In the genomic region with DNA sequence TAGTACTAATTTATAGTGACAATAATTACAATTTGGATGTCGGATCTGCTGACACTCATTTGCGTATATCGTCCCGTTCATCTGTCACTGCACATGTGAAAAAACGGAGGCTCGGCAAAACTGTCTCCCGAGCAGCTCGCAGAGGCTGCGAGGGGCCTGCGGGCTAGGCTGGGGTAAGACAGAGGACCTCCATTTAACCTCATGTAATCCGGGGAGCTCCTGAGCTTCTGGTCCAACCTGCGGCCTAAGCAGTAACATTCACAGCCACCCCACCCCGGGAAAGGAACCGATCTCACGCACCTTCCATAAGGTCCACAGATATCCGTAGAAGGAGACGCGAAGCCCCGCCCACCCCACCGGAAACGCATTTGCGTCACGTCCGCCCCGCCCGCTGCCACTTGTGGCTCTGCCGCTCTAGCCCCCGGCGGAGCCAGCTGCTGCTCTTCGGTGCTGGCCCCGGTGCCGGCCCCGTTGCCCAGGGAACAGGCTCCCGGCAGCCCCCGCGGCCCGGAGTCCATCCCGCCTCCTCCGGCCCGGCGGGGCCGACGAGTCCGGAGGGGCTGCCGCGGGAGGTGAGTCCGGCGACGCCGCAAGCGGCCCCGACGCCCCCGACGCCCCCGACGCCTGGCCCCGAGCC, we compare ENCODE assay signal across 1 cellular context.
TF ChIP-seq lines count a peak whose summit lies in the region.

A gene (minus strand): TSS at position 346 of the 637 bp plus-strand sequence. CDS start 39 bp downstream, at position 307.
A gene with protein sequence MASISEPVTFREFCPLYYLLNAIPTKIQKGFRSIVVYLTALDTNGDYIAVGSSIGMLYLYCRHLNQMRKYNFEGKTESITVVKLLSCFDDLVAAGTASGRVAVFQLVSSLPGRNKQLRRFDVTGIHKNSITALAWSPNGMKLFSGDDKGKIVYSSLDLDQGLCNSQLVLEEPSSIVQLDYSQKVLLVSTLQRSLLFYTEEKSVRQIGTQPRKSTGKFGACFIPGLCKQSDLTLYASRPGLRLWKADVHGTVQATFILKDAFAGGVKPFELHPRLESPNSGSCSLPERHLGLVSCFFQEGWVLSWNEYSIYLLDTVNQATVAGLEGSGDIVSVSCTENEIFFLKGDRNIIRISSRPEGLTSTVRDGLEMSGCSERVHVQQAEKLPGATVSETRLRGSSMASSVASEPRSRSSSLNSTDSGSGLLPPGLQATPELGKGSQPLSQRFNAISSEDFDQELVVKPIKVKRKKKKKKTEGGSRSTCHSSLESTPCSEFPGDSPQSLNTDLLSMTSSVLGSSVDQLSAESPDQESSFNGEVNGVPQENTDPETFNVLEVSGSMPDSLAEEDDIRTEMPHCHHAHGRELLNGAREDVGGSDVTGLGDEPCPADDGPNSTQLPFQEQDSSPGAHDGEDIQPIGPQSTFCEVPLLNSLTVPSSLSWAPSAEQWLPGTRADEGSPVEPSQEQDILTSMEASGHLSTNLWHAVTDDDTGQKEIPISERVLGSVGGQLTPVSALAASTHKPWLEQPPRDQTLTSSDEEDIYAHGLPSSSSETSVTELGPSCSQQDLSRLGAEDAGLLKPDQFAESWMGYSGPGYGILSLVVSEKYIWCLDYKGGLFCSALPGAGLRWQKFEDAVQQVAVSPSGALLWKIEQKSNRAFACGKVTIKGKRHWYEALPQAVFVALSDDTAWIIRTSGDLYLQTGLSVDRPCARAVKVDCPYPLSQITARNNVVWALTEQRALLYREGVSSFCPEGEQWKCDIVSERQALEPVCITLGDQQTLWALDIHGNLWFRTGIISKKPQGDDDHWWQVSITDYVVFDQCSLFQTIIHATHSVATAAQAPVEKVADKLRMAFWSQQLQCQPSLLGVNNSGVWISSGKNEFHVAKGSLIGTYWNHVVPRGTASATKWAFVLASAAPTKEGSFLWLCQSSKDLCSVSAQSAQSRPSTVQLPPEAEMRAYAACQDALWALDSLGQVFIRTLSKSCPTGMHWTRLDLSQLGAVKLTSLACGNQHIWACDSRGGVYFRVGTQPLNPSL (N-terminal part only) (plus strand): TSS at position 397 of the 637 bp plus-strand sequence. CDS start 13,781 bp downstream, outside the sequence.

TF ChIP-seq in K562, 482 proteins besides CTCF, POLR2A, EP300 and RAD21 (continued from another document and continues in another):
- TF ChIP-seq HDAC3 (IDR thresholded peaks at IDR 0.05; ENCODE audit: borderline replicate concordance, partially characterized antibody) (no peak), WHSC1 (IDR thresholded peaks at IDR 0.05; ENCODE audit: low read length) (no peak), ZNF224 (CRISPR knock-in tag; IDR thresholded peaks at IDR 0.05) (no peak), KDM2B (CRISPR knock-in tag; IDR thresholded peaks at IDR 0.05) (no peak), TARDBP (IDR thresholded peaks at IDR 0.05) (no peak), SRSF1 (IDR thresholded peaks at IDR 0.05; ENCODE audit: low read depth, low read length) (no peak), CREM (IDR thresholded peaks at IDR 0.05; ENCODE audit: low read depth) (peak; percentile 91), STAG1 (CRISPR knock-in tag; IDR thresholded peaks at IDR 0.05; ENCODE audit: borderline replicate concordance) (no peak), U2AF2 (optimal IDR thresholded peaks at IDR 0.05; ENCODE audit: low read depth, low read length) (no peak), RBM15 (IDR thresholded peaks at IDR 0.05; ENCODE audit: insufficient read depth, low read length) (no peak), RBBP5 (IDR thresholded peaks at IDR 0.05; ENCODE audit: borderline replicate concordance, insufficient read depth, low read length, poor library complexity, severe bottlenecking) (no peak), KLF13 (tag; IDR thresholded peaks at IDR 0.05; ENCODE audit: borderline replicate concordance, low read depth) (no peak), SMARCB1 (IDR thresholded peaks at IDR 0.05; ENCODE audit: insufficient read length, low read depth) (no peak), CEBPB (tag; IDR thresholded peaks at IDR 0.05) (no peak), MBD2 (IDR thresholded peaks at IDR 0.05; ENCODE audit: borderline replicate concordance, low read depth) (peak; percentile 30; the same call in 1 of the 2 replicates), ZZZ3 (IDR thresholded peaks at IDR 0.05) (no peak), SUPT5H (IDR thresholded peaks at IDR 0.05) (peak; percentile 60), ZNF133 (CRISPR knock-in tag; IDR thresholded peaks at IDR 0.05) (no peak), NCOA2 (IDR thresholded peaks at IDR 0.05; ENCODE audit: partially characterized antibody in 2 of 2) (no peak), ZNF134 (CRISPR knock-in tag; conservative IDR thresholded peaks at IDR 0.05) (no peak), CBX3 (IDR thresholded peaks at IDR 0.05; ENCODE audit: borderline replicate concordance in 1 of 2, low read length in 2 of 2) (no peak), MXI1 (IDR thresholded peaks at IDR 0.05; ENCODE audit: low read depth, low read length) (peak; percentile 82), YY1 (IDR thresholded peaks at IDR 0.05; ENCODE audit: borderline replicate concordance in 1 of 3, control insufficient read depth in 1 of 3, extremely low read depth in 1 of 3, insufficient read depth in 3 of 3, insufficient read length in 1 of 3, insufficient replicate concordance in 2 of 3, low read depth in 1 of 3, low read length in 2 of 3) (no peak), LEF1 (IDR thresholded peaks at IDR 0.05) (no peak), FIP1L1 (IDR thresholded peaks at IDR 0.05; ENCODE audit: low read depth, low read length, poor library complexity, severe bottlenecking) (no peak), MECOM (CRISPR knock-in tag; IDR thresholded peaks at IDR 0.05) (no peak), POLR2AphosphoS5 (IDR thresholded peaks at IDR 0.05; ENCODE audit: control insufficient read depth, insufficient read depth, low read depth, low read length) (no peak), CSDE1 (IDR thresholded peaks at IDR 0.05) (peak in 1 of 2 experiments; percentile 55; a peak in 1 of 4 replicates), PHF20 (IDR thresholded peaks at IDR 0.05; ENCODE audit: partially characterized antibody) (peak; percentile 58), SMAD3 (CRISPR knock-in tag; conservative IDR thresholded peaks at IDR 0.05) (no peak), CCNT2 (IDR thresholded peaks at IDR 0.05; ENCODE audit: borderline replicate concordance, extremely low read depth, insufficient read length, low read depth, low read length) (no peak), GTF2A2 (tag; IDR thresholded peaks at IDR 0.05) (no peak), C11orf30 (IDR thresholded peaks at IDR 0.05; ENCODE audit: low read depth) (peak; percentile 24; the same call in 1 of the 2 replicates), NFRKB (IDR thresholded peaks at IDR 0.05; ENCODE audit: low read depth) (no peak), ZFPM2 (CRISPR knock-in tag; IDR thresholded peaks at IDR 0.05) (no peak)
- TF ChIP-seq, protein P1, sequence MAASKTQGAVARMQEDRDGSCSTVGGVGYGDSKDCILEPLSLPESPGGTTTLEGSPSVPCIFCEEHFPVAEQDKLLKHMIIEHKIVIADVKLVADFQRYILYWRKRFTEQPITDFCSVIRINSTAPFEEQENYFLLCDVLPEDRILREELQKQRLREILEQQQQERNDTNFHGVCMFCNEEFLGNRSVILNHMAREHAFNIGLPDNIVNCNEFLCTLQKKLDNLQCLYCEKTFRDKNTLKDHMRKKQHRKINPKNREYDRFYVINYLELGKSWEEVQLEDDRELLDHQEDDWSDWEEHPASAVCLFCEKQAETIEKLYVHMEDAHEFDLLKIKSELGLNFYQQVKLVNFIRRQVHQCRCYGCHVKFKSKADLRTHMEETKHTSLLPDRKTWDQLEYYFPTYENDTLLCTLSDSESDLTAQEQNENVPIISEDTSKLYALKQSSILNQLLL (CRISPR knock-in tag; IDR thresholded peaks at IDR 0.05; ENCODE audit: borderline replicate concordance): no peak
- TF ChIP-seq, protein P2, sequence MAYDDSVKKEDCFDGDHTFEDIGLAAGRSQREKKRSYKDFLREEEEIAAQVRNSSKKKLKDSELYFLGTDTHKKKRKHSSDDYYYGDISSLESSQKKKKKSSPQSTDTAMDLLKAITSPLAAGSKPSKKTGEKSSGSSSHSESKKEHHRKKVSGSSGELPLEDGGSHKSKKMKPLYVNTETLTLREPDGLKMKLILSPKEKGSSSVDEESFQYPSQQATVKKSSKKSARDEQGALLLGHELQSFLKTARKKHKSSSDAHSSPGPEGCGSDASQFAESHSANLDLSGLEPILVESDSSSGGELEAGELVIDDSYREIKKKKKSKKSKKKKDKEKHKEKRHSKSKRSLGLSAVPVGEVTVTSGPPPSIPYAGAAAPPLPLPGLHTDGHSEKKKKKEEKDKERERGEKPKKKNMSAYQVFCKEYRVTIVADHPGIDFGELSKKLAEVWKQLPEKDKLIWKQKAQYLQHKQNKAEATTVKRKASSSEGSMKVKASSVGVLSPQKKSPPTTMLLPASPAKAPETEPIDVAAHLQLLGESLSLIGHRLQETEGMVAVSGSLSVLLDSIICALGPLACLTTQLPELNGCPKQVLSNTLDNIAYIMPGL (CRISPR knock-in tag; IDR thresholded peaks at IDR 0.05): no peak
- TF ChIP-seq, protein P3, sequence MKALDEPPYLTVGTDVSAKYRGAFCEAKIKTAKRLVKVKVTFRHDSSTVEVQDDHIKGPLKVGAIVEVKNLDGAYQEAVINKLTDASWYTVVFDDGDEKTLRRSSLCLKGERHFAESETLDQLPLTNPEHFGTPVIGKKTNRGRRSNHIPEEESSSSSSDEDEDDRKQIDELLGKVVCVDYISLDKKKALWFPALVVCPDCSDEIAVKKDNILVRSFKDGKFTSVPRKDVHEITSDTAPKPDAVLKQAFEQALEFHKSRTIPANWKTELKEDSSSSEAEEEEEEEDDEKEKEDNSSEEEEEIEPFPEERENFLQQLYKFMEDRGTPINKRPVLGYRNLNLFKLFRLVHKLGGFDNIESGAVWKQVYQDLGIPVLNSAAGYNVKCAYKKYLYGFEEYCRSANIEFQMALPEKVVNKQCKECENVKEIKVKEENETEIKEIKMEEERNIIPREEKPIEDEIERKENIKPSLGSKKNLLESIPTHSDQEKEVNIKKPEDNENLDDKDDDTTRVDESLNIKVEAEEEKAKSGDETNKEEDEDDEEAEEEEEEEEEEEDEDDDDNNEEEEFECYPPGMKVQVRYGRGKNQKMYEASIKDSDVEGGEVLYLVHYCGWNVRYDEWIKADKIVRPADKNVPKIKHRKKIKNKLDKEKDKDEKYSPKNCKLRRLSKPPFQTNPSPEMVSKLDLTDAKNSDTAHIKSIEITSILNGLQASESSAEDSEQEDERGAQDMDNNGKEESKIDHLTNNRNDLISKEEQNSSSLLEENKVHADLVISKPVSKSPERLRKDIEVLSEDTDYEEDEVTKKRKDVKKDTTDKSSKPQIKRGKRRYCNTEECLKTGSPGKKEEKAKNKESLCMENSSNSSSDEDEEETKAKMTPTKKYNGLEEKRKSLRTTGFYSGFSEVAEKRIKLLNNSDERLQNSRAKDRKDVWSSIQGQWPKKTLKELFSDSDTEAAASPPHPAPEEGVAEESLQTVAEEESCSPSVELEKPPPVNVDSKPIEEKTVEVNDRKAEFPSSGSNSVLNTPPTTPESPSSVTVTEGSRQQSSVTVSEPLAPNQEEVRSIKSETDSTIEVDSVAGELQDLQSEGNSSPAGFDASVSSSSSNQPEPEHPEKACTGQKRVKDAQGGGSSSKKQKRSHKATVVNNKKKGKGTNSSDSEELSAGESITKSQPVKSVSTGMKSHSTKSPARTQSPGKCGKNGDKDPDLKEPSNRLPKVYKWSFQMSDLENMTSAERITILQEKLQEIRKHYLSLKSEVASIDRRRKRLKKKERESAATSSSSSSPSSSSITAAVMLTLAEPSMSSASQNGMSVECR (CRISPR knock-in tag; IDR thresholded peaks at IDR 0.05): no peak
- TF ChIP-seq, protein P4, sequence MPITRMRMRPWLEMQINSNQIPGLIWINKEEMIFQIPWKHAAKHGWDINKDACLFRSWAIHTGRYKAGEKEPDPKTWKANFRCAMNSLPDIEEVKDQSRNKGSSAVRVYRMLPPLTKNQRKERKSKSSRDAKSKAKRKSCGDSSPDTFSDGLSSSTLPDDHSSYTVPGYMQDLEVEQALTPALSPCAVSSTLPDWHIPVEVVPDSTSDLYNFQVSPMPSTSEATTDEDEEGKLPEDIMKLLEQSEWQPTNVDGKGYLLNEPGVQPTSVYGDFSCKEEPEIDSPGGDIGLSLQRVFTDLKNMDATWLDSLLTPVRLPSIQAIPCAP (CRISPR knock-in tag; IDR thresholded peaks at IDR 0.05; ENCODE audit: borderline replicate concordance): no peak
- TF ChIP-seq, protein P5, sequence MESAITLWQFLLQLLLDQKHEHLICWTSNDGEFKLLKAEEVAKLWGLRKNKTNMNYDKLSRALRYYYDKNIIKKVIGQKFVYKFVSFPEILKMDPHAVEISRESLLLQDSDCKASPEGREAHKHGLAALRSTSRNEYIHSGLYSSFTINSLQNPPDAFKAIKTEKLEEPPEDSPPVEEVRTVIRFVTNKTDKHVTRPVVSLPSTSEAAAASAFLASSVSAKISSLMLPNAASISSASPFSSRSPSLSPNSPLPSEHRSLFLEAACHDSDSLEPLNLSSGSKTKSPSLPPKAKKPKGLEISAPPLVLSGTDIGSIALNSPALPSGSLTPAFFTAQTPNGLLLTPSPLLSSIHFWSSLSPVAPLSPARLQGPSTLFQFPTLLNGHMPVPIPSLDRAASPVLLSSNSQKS (CRISPR knock-in tag; IDR thresholded peaks at IDR 0.05): no peak
- TF ChIP-seq, protein P6, sequence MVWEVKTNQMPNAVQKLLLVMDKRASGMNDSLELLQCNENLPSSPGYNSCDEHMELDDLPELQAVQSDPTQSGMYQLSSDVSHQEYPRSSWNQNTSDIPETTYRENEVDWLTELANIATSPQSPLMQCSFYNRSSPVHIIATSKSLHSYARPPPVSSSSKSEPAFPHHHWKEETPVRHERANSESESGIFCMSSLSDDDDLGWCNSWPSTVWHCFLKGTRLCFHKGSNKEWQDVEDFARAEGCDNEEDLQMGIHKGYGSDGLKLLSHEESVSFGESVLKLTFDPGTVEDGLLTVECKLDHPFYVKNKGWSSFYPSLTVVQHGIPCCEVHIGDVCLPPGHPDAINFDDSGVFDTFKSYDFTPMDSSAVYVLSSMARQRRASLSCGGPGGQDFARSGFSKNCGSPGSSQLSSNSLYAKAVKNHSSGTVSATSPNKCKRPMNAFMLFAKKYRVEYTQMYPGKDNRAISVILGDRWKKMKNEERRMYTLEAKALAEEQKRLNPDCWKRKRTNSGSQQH (CRISPR knock-in tag; IDR thresholded peaks at IDR 0.05): no peak
- TF ChIP-seq, protein P7, sequence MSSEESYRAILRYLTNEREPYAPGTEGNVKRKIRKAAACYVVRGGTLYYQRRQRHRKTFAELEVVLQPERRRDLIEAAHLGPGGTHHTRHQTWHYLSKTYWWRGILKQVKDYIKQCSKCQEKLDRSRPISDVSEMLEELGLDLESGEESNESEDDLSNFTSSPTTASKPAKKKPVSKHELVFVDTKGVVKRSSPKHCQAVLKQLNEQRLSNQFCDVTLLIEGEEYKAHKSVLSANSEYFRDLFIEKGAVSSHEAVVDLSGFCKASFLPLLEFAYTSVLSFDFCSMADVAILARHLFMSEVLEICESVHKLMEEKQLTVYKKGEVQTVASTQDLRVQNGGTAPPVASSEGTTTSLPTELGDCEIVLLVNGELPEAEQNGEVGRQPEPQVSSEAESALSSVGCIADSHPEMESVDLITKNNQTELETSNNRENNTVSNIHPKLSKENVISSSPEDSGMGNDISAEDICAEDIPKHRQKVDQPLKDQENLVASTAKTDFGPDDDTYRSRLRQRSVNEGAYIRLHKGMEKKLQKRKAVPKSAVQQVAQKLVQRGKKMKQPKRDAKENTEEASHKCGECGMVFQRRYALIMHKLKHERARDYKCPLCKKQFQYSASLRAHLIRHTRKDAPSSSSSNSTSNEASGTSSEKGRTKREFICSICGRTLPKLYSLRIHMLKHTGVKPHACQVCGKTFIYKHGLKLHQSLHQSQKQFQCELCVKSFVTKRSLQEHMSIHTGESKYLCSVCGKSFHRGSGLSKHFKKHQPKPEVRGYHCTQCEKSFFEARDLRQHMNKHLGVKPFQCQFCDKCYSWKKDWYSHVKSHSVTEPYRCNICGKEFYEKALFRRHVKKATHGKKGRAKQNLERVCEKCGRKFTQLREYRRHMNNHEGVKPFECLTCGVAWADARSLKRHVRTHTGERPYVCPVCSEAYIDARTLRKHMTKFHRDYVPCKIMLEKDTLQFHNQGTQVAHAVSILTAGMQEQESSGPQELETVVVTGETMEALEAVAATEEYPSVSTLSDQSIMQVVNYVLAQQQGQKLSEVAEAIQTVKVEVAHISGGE (CRISPR knock-in tag; IDR thresholded peaks at IDR 0.05): peak in 1 of 3 experiments; percentile 92; a peak in 2 of 6 replicates
